Comparison of ENCODE assay signal across 8 cellular contexts in genomic region chr17:66965801-66966528, GRCh38. TPM values are rescaled to one million over a fixed set of nuclear protein-coding genes. Genes with fewer than 3 reads are reported as not detected.
A peak's percentile ranks its signal among the peaks of the same experiment; 100 is the strongest.
DNase-seq lines count a peak whose midpoint lies in the region; ATAC-seq and TF ChIP-seq lines count a peak whose summit lies in the region.

No MANE protein-coding gene starts in this region.

- no peaks in the 10 kb centered on the region for H3K9me3 ChIP-seq in BLaER1 treated with 17β-estradiol and CSF1 and Interleukin-3, amounts not matched to agents 10 nM and 100 nM (replicated peaks in 1 of 11)

- intact Hi-C loops in dorsolateral prefrontal cortex (cut with DNase I): no loop called here

- H3K4me1 Mint-ChIP-seq in natural killer cell treated with Interleukin-12 subunit alpha and Interleukin-12 subunit beta and Interleukin-15 and Interleukin-18, amount 100 ng/mL, for 72 hours (ENCODE audit: low read depth in 2 of 2): peaks cover 4 to 5% of the 10 kb centered on the region in 2 donors

- no peak overlapping the region for H3K27ac Mint-ChIP-seq in natural killer cell treated with Interleukin-12 subunit alpha and Interleukin-12 subunit beta and Interleukin-15 and Interleukin-18, amount 100 ng/mL, for 72 hours

- ATAC-seq in natural killer cell treated with Interleukin-12 subunit alpha and Interleukin-12 subunit beta and Interleukin-15 and Interleukin-18, amount 100 ng/mL, for 72 hours: no peak

- H3K9ac ChIP-seq in BLaER1 treated with 17β-estradiol and CSF1 and Interleukin-3, amounts not matched to agents 10 nM and 100 nM: peak overlapping the region in 6 of 11 experiments; percentile 30 to 67 (median 46); a peak in 6 of 22 replicates

- no peaks in the 10 kb centered on the region for H3K36me3 ChIP-seq in BLaER1 treated with 17β-estradiol and CSF1 and Interleukin-3, amounts not matched to agents 10 nM and 100 nM

- no peak for TF ChIP-seq CTCF in dorsolateral prefrontal cortex (IDR thresholded peaks at IDR 0.05 in 54 of 56, conservative IDR thresholded peaks at IDR 0.05 in 2 of 56; ENCODE audit: low read depth in 1 of 56, partially characterized antibody in 56 of 56)

- peaks cover 0 to 45% (median 15%) of the 10 kb centered on the region in 11 experiments; a peak in 15 of 22 replicates for H4K20me1 ChIP-seq in BLaER1 treated with 17β-estradiol and CSF1 and Interleukin-3, amounts not matched to agents 10 nM and 100 nM

- H3K4me3 Mint-ChIP-seq in natural killer cell treated with Interleukin-12 subunit alpha and Interleukin-12 subunit beta and Interleukin-15 and Interleukin-18, amount 100 ng/mL, for 72 hours: peak overlapping the region; percentile 26

- H3K27me3 ChIP-seq in BLaER1 treated with 17β-estradiol and CSF1 and Interleukin-3, amounts not matched to agents 10 nM and 100 nM: peaks cover 51 to 64% (median 60%) of the 10 kb centered on the region in 11 experiments
- H3K27me3 ChIP-seq in dorsolateral prefrontal cortex: peaks cover 0 to 82% (median 49%) of the 10 kb centered on the region in 45 donors

- no peaks in the 10 kb centered on the region for H3K9me3 Mint-ChIP-seq in natural killer cell treated with Interleukin-12 subunit alpha and Interleukin-12 subunit beta and Interleukin-15 and Interleukin-18, amount 100 ng/mL, for 72 hours

- DNase-seq in NCI-H1105 (lab: John Stamatoyannopoulos, UW) (peak; percentile 31), dorsolateral prefrontal cortex (no peak), NCI-H345 (lab: John Stamatoyannopoulos, UW) (no peak), NCI-H2107 treated with DMSO at 0.1 percent for 48 hours (lab: John Stamatoyannopoulos, UW; ENCODE audit: unreplicated experiment) (no peak), dedifferentiated amniotic fluid mesenchymal stem cell (ENCODE audit: extremely low spot score) (no peak), hepatic stellate cell (ENCODE audit: low spot score) (no peak)
- no peak for DNase-seq in natural killer cell treated with Interleukin-12 subunit alpha and Interleukin-12 subunit beta and Interleukin-15 and Interleukin-18, amount 100 ng/mL, for 72 hours (ENCODE audit: low spot score)

- peak overlapping the region; percentile 51 to 75 (median 66) for H3K4me3 ChIP-seq in BLaER1 treated with 17β-estradiol and CSF1 and Interleukin-3, amounts not matched to agents 10 nM and 100 nM
- H3K4me3 ChIP-seq in dorsolateral prefrontal cortex: peak overlapping the region; percentile 7 to 73 (median 56)

- peak overlapping the region; percentile 91 to 100 (median 99) for H3K4me2 ChIP-seq in BLaER1 treated with 17β-estradiol and CSF1 and Interleukin-3, amounts not matched to agents 10 nM and 100 nM

- H3K4me1 ChIP-seq in BLaER1 treated with 17β-estradiol and CSF1 and Interleukin-3, amounts not matched to agents 10 nM and 100 nM: peaks cover 8 to 52% (median 27%) of the 10 kb centered on the region in 10 experiments

- no peaks in the 10 kb centered on the region for H3K36me3 Mint-ChIP-seq in natural killer cell treated with Interleukin-12 subunit alpha and Interleukin-12 subunit beta and Interleukin-15 and Interleukin-18, amount 100 ng/mL, for 72 hours

- peaks cover 44 to 51% of the 10 kb centered on the region in 2 donors for H3K27me3 Mint-ChIP-seq in natural killer cell treated with Interleukin-12 subunit alpha and Interleukin-12 subunit beta and Interleukin-15 and Interleukin-18, amount 100 ng/mL, for 72 hours

- no peak overlapping the region for H3K27ac ChIP-seq in BLaER1 treated with 17β-estradiol and CSF1 and Interleukin-3, amounts not matched to agents 10 nM and 100 nM
- H3K27ac ChIP-seq in dorsolateral prefrontal cortex: no peak overlapping the region

RNA-seq across cellular contexts. Expression of gene CACNG4, which starts 1.5 kb away (rescaled TPM):
- total RNA-seq in dorsolateral prefrontal cortex: 10 to 100 TPM in 59 of 120 experiments, 1 to 10 TPM in 61; 4.9 to 21.4 (median 9.9) TPM
- total RNA-seq in natural killer cell treated with Interleukin-12 subunit alpha and Interleukin-12 subunit beta and Interleukin-15 and Interleukin-18, amount 100 ng/mL, for 72 hours: not detected

Comparison
In these comparisons a context has a peak if more than half of its experiments do, and no peak if none do; other contexts are left out.
1. RNA of gene CACNG4, which starts 1.5 kb away (total RNA-seq): 4.9 to 21.4 TPM in dorsolateral prefrontal cortex; not detected in natural killer cell treated with Interleukin-12 subunit alpha and Interleukin-12 subunit beta and Interleukin-15 and Interleukin-18, amount 100 ng/mL, for 72 hours; every median in the first group is over 4 times any median in the second.